Comparison of ENCODE assay signal across 8 cellular contexts in genomic region chr11:122505304-122506006, GRCh38.
A peak's percentile ranks its signal among the peaks of the same experiment; 100 is the strongest.
DNase-seq lines count a peak whose midpoint lies in the region; ATAC-seq, FAIRE-seq and TF ChIP-seq lines count a peak whose summit lies in the region.

No MANE protein-coding gene starts in this region.

- H3K36me3 ChIP-seq in pancreas, result no peaks in the 10 kb centered on the region
- no peaks in the 10 kb centered on the region for H3K36me3 ChIP-seq in vagina

- H3K4me1 Mint-ChIP-seq in activated naive CD4-positive, alpha-beta T cell treated with anti-CD3 and anti-CD28 coated beads, Interleukin-2, amount 10 ng/mL, durations not matched to agents 7 days and 5 days, result no peaks in the 10 kb centered on the region

- FAIRE-seq in pancreas (lab: Jason Lieb, UNC), result peak; percentile 57

- H3K27me3 ChIP-seq in pancreas (no peaks in the 10 kb centered on the region), vagina (no peaks in the 10 kb centered on the region)

- WGBS in pancreas, 2 donors, result 35 to 38% methylated on average over 8 of the region's 8 CpGs

- H3K36me3 Mint-ChIP-seq in activated naive CD4-positive, alpha-beta T cell treated with anti-CD3 and anti-CD28 coated beads, Interleukin-2, amount 10 ng/mL, durations not matched to agents 7 days and 5 days, result no peaks in the 10 kb centered on the region

- H3K27ac Mint-ChIP-seq in activated naive CD4-positive, alpha-beta T cell treated with anti-CD3 and anti-CD28 coated beads, Interleukin-2, amount 10 ng/mL, durations not matched to agents 7 days and 5 days, result no peak overlapping the region

- H3K9me3 ChIP-seq in pancreas (no peaks in the 10 kb centered on the region), vagina (no peaks in the 10 kb centered on the region)

- TF ChIP-seq CTCF in RWPE1 (conservative IDR thresholded peaks at IDR 0.05; ENCODE audit: low read depth) (peak; percentile 81), pancreas (IDR thresholded peaks at IDR 0.05) (peak; percentile 56 to 81 (median 74)), vagina (IDR thresholded peaks at IDR 0.05) (peak; percentile 67 to 92 (median 91))

- intact Hi-C loops in head of caudate nucleus (cut with DNase I), result loop anchor here (5.0 to 10.0 kb wide), 3 partner anchors 213 to 848 kb away; no protein-coding TSS in a partner anchor
- intact Hi-C loops in pancreas (cut with DNase I), result loop anchor here in 2 of 3 donors (5.0 to 10.0 kb wide), 2 partner anchors 398 to 851 kb away; no protein-coding TSS in a partner anchor
- intact Hi-C loops in vagina (cut with DNase I), result loop anchor here (5.0 to 10.0 kb wide), 3 partner anchors 288 to 853 kb away; no protein-coding TSS in a partner anchor

- CTCF ChIA-PET in RWPE1 (lab: Yijun Ruan, JAX), result interaction anchor here (0.5 to 1.9 kb wide), 21 partner anchors 11 to 1186 kb away, joined by 3 to 19 read pairs (median 3); no protein-coding TSS in a partner anchor
- CTCF ChIA-PET in activated naive CD4-positive, alpha-beta T cell treated with anti-CD3 and anti-CD28 coated beads, Interleukin-2, amount 10 ng/mL, durations not matched to agents 7 days and 5 days (lab: Charles Lee), result interaction anchor here (0.6 to 3.0 kb wide), 7 partner anchors 12 to 858 kb away, joined by 3 to 13 read pairs (median 4); no protein-coding TSS in a partner anchor

- no peaks in the 10 kb centered on the region for H3K9me3 Mint-ChIP-seq in activated naive CD4-positive, alpha-beta T cell treated with anti-CD3 and anti-CD28 coated beads, Interleukin-2, amount 10 ng/mL, durations not matched to agents 7 days and 5 days

- no peak overlapping the region for H3K27ac ChIP-seq in RWPE1
- no peak overlapping the region for H3K27ac ChIP-seq in pancreas
- peak overlapping the region; percentile 56 for H3K27ac ChIP-seq in vagina

- H3K4me1 ChIP-seq in pancreas (no peaks in the 10 kb centered on the region), vagina (no peaks in the 10 kb centered on the region)

- no peak overlapping the region for H3K4me3 ChIP-seq in pancreas
- no peak overlapping the region for H3K4me3 ChIP-seq in vagina

- POLR2A ChIA-PET in RWPE1 (lab: Yijun Ruan, JAX; ENCODE audit: low non-redundant PET), result interaction anchor here (0.7 kb wide), 1 partner anchor 1188 kb away, joined by 5 read pairs; no protein-coding TSS in a partner anchor

- ATAC-seq in GM21360 (IDR thresholded peaks at IDR 0.05; ENCODE audit: unreplicated experiment) (peak; percentile 84), pancreas (peak; percentile 95 to 100 (median 100))

- DNase-seq in CMK (ENCODE audit: low read depth), result peak; percentile 73
- peak; percentile 69 to 83 for DNase-seq in Kasumi-1 (lab: John Stamatoyannopoulos, UW)
- DNase-seq in RWPE1 (ENCODE audit: low spot score), result peak; percentile 80
- DNase-seq in activated naive CD4-positive, alpha-beta T cell treated with anti-CD3 and anti-CD28 coated beads, Interleukin-2, amount 10 ng/mL, durations not matched to agents 7 days and 5 days, result peak; percentile 59
- peak; percentile 70 to 96 (median 89) for DNase-seq in head of caudate nucleus
- peak; percentile 64 to 87 (median 78) for DNase-seq in pancreas
- DNase-seq in vagina (ENCODE audit: extremely low spot score in 2 of 2), result peak in 1 of 2 donors; percentile 96

- TF ChIP-seq POLR2A in vagina (IDR thresholded peaks at IDR 0.05), result no peak

- peaks cover 10% of the 10 kb centered on the region for H3K27me3 Mint-ChIP-seq in activated naive CD4-positive, alpha-beta T cell treated with anti-CD3 and anti-CD28 coated beads, Interleukin-2, amount 10 ng/mL, durations not matched to agents 7 days and 5 days

- H3K4me3 Mint-ChIP-seq in activated naive CD4-positive, alpha-beta T cell treated with anti-CD3 and anti-CD28 coated beads, Interleukin-2, amount 10 ng/mL, durations not matched to agents 7 days and 5 days, result no peak overlapping the region
